1 cellular context compared by ENCODE assay signal in the genomic region with DNA sequence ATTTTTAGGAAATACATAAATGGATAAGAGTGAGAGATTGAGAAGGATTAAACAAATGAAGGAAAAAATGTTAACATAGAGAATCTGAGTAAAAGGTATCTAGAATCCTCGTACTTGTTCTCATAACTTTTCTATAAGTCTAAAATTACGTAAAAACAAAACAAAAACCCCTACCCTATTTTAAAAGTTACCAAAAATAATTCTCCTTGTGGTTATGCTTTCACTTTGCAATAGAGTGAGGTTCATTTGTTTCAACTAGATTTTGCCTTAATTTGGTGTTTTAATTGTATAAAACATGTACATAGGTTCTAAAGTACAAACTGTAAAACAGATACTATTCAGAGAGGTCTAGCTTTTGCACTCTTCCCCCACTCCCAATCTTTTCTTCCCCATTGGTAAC.
TF ChIP-seq lines count a peak whose summit lies in the region.

No MANE protein-coding gene starts in this region.

TF ChIP-seq in GM12878, 131 proteins besides CTCF, POLR2A, EP300 and RAD21:
- no peak for TF ChIP-seq STAT1 (conservative IDR thresholded peaks at IDR 0.05)
- no peak for TF ChIP-seq POLR2AphosphoS5 (IDR thresholded peaks at IDR 0.05; ENCODE audit: low read length)
- TF ChIP-seq RB1 (IDR thresholded peaks at IDR 0.05; ENCODE audit: borderline replicate concordance): no peak
- no peak for TF ChIP-seq YBX1 (IDR thresholded peaks at IDR 0.05)
- TF ChIP-seq ZSCAN29 (IDR thresholded peaks at IDR 0.05): no peak
- no peak for TF ChIP-seq HCFC1 (IDR thresholded peaks at IDR 0.05; ENCODE audit: low read length)
- TF ChIP-seq CREM (IDR thresholded peaks at IDR 0.05; ENCODE audit: low read depth): no peak
- no peak for TF ChIP-seq LARP7 (IDR thresholded peaks at IDR 0.05)
- peak; percentile 85 for TF ChIP-seq MEF2A (IDR thresholded peaks at IDR 0.05; ENCODE audit: insufficient read depth, low read depth, low read length)
- no peak for TF ChIP-seq CBX3 (IDR thresholded peaks at IDR 0.05; ENCODE audit: borderline replicate concordance, low read depth)
- TF ChIP-seq SMARCA5 (IDR thresholded peaks at IDR 0.05): no peak
- no peak for TF ChIP-seq TBL1XR1 (IDR thresholded peaks at IDR 0.05; ENCODE audit: low read depth, low read length)
- no peak for TF ChIP-seq SMAD1 (IDR thresholded peaks at IDR 0.05; ENCODE audit: low read depth, partially characterized antibody)
- TF ChIP-seq EED (IDR thresholded peaks at IDR 0.05; ENCODE audit: low read depth): no peak
- TF ChIP-seq PML (IDR thresholded peaks at IDR 0.05; ENCODE audit: low read length): no peak
- no peak for TF ChIP-seq EGR1 (IDR thresholded peaks at IDR 0.05; ENCODE audit: borderline replicate concordance in 1 of 2, low read depth in 2 of 2, low read length in 2 of 2)
- TF ChIP-seq CHD2 (IDR thresholded peaks at IDR 0.05; ENCODE audit: borderline replicate concordance, low read depth, low read length): no peak
- TF ChIP-seq ASH2L (IDR thresholded peaks at IDR 0.05; ENCODE audit: borderline replicate concordance, low read depth): no peak
- TF ChIP-seq MEF2B (IDR thresholded peaks at IDR 0.05; ENCODE audit: partially characterized antibody, poor library complexity, severe bottlenecking): peak; percentile 75
- no peak for TF ChIP-seq CBFB (IDR thresholded peaks at IDR 0.05; ENCODE audit: low read depth)
- TF ChIP-seq HDAC2 (IDR thresholded peaks at IDR 0.05): no peak
- TF ChIP-seq NR2C2 (IDR thresholded peaks at IDR 0.05; ENCODE audit: borderline replicate concordance, control insufficient read depth, insufficient read length, low read depth): no peak
- TF ChIP-seq, protein P1, sequence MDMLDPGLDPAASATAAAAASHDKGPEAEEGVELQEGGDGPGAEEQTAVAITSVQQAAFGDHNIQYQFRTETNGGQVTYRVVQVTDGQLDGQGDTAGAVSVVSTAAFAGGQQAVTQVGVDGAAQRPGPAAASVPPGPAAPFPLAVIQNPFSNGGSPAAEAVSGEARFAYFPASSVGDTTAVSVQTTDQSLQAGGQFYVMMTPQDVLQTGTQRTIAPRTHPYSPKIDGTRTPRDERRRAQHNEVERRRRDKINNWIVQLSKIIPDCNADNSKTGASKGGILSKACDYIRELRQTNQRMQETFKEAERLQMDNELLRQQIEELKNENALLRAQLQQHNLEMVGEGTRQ (IDR thresholded peaks at IDR 0.05; ENCODE audit: borderline replicate concordance, low read depth, low read length): no peak
- TF ChIP-seq SUPT20H (IDR thresholded peaks at IDR 0.05; ENCODE audit: borderline replicate concordance, control insufficient read depth, low read depth, low read length): no peak
- TF ChIP-seq GATAD2B (conservative IDR thresholded peaks at IDR 0.05; ENCODE audit: low read depth): no peak
- no peak for TF ChIP-seq CHD4 (IDR thresholded peaks at IDR 0.05)
- TF ChIP-seq, protein P2, sequence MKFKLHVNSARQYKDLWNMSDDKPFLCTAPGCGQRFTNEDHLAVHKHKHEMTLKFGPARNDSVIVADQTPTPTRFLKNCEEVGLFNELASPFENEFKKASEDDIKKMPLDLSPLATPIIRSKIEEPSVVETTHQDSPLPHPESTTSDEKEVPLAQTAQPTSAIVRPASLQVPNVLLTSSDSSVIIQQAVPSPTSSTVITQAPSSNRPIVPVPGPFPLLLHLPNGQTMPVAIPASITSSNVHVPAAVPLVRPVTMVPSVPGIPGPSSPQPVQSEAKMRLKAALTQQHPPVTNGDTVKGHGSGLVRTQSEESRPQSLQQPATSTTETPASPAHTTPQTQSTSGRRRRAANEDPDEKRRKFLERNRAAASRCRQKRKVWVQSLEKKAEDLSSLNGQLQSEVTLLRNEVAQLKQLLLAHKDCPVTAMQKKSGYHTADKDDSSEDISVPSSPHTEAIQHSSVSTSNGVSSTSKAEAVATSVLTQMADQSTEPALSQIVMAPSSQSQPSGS (IDR thresholded peaks at IDR 0.05; ENCODE audit: low read length): peak; percentile 41; the same call in 1 of the 2 replicates
- TF ChIP-seq RUNX3 (IDR thresholded peaks at IDR 0.05; ENCODE audit: low read length): peak; percentile 72
- TF ChIP-seq, protein P3, sequence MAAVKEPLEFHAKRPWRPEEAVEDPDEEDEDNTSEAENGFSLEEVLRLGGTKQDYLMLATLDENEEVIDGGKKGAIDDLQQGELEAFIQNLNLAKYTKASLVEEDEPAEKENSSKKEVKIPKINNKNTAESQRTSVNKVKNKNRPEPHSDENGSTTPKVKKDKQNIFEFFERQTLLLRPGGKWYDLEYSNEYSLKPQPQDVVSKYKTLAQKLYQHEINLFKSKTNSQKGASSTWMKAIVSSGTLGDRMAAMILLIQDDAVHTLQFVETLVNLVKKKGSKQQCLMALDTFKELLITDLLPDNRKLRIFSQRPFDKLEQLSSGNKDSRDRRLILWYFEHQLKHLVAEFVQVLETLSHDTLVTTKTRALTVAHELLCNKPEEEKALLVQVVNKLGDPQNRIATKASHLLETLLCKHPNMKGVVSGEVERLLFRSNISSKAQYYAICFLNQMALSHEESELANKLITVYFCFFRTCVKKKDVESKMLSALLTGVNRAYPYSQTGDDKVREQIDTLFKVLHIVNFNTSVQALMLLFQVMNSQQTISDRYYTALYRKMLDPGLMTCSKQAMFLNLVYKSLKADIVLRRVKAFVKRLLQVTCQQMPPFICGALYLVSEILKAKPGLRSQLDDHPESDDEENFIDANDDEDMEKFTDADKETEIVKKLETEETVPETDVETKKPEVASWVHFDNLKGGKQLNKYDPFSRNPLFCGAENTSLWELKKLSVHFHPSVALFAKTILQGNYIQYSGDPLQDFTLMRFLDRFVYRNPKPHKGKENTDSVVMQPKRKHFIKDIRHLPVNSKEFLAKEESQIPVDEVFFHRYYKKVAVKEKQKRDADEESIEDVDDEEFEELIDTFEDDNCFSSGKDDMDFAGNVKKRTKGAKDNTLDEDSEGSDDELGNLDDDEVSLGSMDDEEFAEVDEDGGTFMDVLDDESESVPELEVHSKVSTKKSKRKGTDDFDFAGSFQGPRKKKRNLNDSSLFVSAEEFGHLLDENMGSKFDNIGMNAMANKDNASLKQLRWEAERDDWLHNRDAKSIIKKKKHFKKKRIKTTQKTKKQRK (IDR thresholded peaks at IDR 0.05; ENCODE audit: low read depth, low read length): no peak
- TF ChIP-seq NFIC (IDR thresholded peaks at IDR 0.05; ENCODE audit: low read depth, low read length): peak; percentile 44
- TF ChIP-seq, protein P4, sequence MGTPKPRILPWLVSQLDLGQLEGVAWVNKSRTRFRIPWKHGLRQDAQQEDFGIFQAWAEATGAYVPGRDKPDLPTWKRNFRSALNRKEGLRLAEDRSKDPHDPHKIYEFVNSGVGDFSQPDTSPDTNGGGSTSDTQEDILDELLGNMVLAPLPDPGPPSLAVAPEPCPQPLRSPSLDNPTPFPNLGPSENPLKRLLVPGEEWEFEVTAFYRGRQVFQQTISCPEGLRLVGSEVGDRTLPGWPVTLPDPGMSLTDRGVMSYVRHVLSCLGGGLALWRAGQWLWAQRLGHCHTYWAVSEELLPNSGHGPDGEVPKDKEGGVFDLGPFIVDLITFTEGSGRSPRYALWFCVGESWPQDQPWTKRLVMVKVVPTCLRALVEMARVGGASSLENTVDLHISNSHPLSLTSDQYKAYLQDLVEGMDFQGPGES (IDR thresholded peaks at IDR 0.05): no peak
- no peak for TF ChIP-seq CREB1 (IDR thresholded peaks at IDR 0.05; ENCODE audit: low read depth)
